Comparison of ENCODE assay signal across 35 cellular contexts in the genomic region with DNA sequence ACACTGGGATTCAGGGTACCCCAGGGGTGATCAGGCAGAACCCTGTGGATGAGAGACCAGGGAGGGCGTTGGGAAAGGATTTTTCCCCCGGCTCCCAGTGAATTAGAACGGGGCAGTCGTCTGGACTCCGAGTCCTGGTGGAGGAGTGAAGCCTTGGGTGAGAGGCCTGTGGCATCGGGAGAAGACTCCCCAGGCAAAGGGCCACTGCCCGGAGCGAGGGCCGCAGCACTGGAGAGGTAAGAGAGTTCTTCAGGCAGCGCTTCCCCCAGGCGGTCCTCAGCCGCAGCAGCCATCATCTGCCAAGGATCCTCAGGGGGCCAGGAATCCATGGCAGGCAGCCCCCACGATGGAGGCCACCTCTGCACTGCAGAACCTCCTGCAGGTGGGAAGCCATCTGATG. TPM values are rescaled to one million over a fixed set of nuclear protein-coding genes. Genes with fewer than 3 reads are reported as not detected.
"Had no signal": no experiment of that assay in that cellular context is flagged by ENCODE, and none has a peak within 500 bp of the region (broad histone marks: within the 10 kb centered on the region; RNA-seq: fewer than 3 reads in every experiment).

No MANE protein-coding gene starts in this region.

- H3K9me3 ChIP-seq: esophagus muscularis mucosa, gastrocnemius medialis, heart right ventricle had no signal

- H3K27ac Mint-ChIP-seq: activated CD4-positive, alpha-beta T cell treated with anti-CD3 and anti-CD28 coated beads for 36 hours; activated CD4-positive, alpha-beta T cell treated with anti-CD3 and anti-CD28 coated beads, Interleukin-2, amount 10 ng/mL, durations not matched to agents 7 days and 5 days; activated CD8-positive, alpha-beta T cell treated with anti-CD3 and anti-CD28 coated beads for 36 hours; activated naive CD8-positive, alpha-beta T cell; activated T-helper 17 cell treated with anti-CD3 and anti-CD28 coated beads, Interleukin-2, amount 50 U/mL, for 72 hours; effector memory CD8-positive, alpha-beta T cell had no signal

- H3K27me3 ChIP-seq: foreskin keratinocyte had no signal

- DNase-seq: activated CD4-positive, alpha-beta T cell treated with anti-CD3 and anti-CD28 coated beads for 36 hours; activated CD4-positive, alpha-beta T cell treated with anti-CD3 and anti-CD28 coated beads, Interleukin-2, amount 10 ng/mL, durations not matched to agents 7 days and 5 days; activated CD4-positive, alpha-beta T cell treated with anti-CD3 and anti-CD28 coated beads, Interleukin-2, amount 50 U/mL, for 4 hours; activated CD4-positive, CD25-positive, alpha-beta regulatory T cell; activated CD4-positive, CD25-positive, alpha-beta regulatory T cell treated with anti-CD3 and anti-CD28 coated beads, Interleukin-2, amount 50 U/mL, for 72 hours; activated CD8-positive, alpha-beta memory T cell treated with anti-CD3 and anti-CD28 coated beads for 24 hours; activated CD8-positive, alpha-beta T cell treated with anti-CD3 and anti-CD28 coated beads for 36 hours; activated effector memory CD4-positive, alpha-beta T cell treated with Interleukin-2 at 50 U/mL for 16 hours; activated gamma-delta T cell treated with Interleukin-2 at 50 U/mL for 16 hours; activated naive CD4-positive, alpha-beta T cell treated with anti-CD3 and anti-CD28 coated beads, Interleukin-2, amount 50 U/mL, for 16 hours; activated naive CD4-positive, alpha-beta T cell treated with Interleukin-2 at 50 U/mL for 16 hours; activated T-cell treated with anti-CD3 and anti-CD28 coated beads, Interleukin-2, amount 50 U/mL, for 4 hours; amniotic stem cell; anterior cingulate cortex; brain microvascular endothelial cell; cortex of kidney; dermis blood vessel endothelial cell; effector CD4-positive, alpha-beta T cell; effector memory CD8-positive, alpha-beta T cell; erythroblast; foreskin keratinocyte; gastrocnemius medialis; heart right ventricle; T-helper 2 cell had no signal

- H3K4me1 Mint-ChIP-seq: activated CD4-positive, alpha-beta T cell treated with anti-CD3 and anti-CD28 coated beads for 36 hours; activated CD4-positive, alpha-beta T cell treated with anti-CD3 and anti-CD28 coated beads, Interleukin-2, amount 10 ng/mL, durations not matched to agents 7 days and 5 days; central memory CD8-positive, alpha-beta T cell had no signal

- H3K36me3 Mint-ChIP-seq: activated naive CD8-positive, alpha-beta T cell had no signal

- H3K4me3 ChIP-seq: esophagus muscularis mucosa, gastrocnemius medialis, heart right ventricle had no signal

- H3K27me3 Mint-ChIP-seq: activated CD4-positive, alpha-beta T cell treated with anti-CD3 and anti-CD28 coated beads for 36 hours; activated CD8-positive, alpha-beta T cell treated with anti-CD3 and anti-CD28 coated beads for 36 hours; activated naive CD8-positive, alpha-beta T cell had no signal

- H3K27ac ChIP-seq: brain microvascular endothelial cell, esophagus muscularis mucosa, foreskin keratinocyte, gastrocnemius medialis, heart right ventricle had no signal

- H3K9me3 Mint-ChIP-seq: activated CD4-positive, alpha-beta T cell treated with anti-CD3 and anti-CD28 coated beads, Interleukin-2, amount 10 ng/mL, durations not matched to agents 7 days and 5 days; activated CD8-positive, alpha-beta T cell treated with anti-CD3 and anti-CD28 coated beads for 36 hours; activated T-cell treated with anti-CD3 and anti-CD28 coated beads, Interleukin-2, amount 50 U/mL, for 4 hours; activated T-helper 17 cell treated with anti-CD3 and anti-CD28 coated beads, Interleukin-2, amount 50 U/mL, for 72 hours; central memory CD8-positive, alpha-beta T cell; effector memory CD8-positive, alpha-beta T cell had no signal

- H3K36me3 ChIP-seq: brain microvascular endothelial cell, esophagus muscularis mucosa, gastrocnemius medialis, heart right ventricle had no signal

- H3K4me3 Mint-ChIP-seq: activated CD4-positive, alpha-beta T cell treated with anti-CD3 and anti-CD28 coated beads for 36 hours; activated CD4-positive, alpha-beta T cell treated with anti-CD3 and anti-CD28 coated beads, Interleukin-2, amount 10 ng/mL, durations not matched to agents 7 days and 5 days; activated CD8-positive, alpha-beta T cell treated with anti-CD3 and anti-CD28 coated beads for 36 hours; activated naive CD8-positive, alpha-beta T cell; activated T-cell treated with anti-CD3 and anti-CD28 coated beads, Interleukin-2, amount 50 U/mL, for 4 hours; activated T-helper 17 cell treated with anti-CD3 and anti-CD28 coated beads, Interleukin-2, amount 50 U/mL, for 72 hours; central memory CD8-positive, alpha-beta T cell; effector memory CD8-positive, alpha-beta T cell had no signal

RNA-seq across cellular contexts. Expression of gene C6orf15, which starts 0.7 kb away (rescaled TPM):
- total RNA-seq: activated CD4-positive, alpha-beta T cell treated with anti-CD3 and anti-CD28 coated beads for 36 hours; activated CD4-positive, alpha-beta T cell treated with anti-CD3 and anti-CD28 coated beads, Interleukin-2, amount 10 ng/mL, durations not matched to agents 7 days and 5 days; activated CD8-positive, alpha-beta T cell treated with anti-CD3 and anti-CD28 coated beads for 36 hours; activated T-cell treated with anti-CD3 and anti-CD28 coated beads, Interleukin-2, amount 50 U/mL, for 4 hours; activated T-helper 17 cell treated with anti-CD3 and anti-CD28 coated beads, Interleukin-2, amount 50 U/mL, for 72 hours; bronchial epithelial cell; cardiac septum; cerebellum; dermis blood vessel endothelial cell; esophagus muscularis mucosa; gastrocnemius medialis; glomerular endothelial cell; heart right ventricle; T-helper 1 cell treated with Interleukin-12 subunit alpha and Interleukin-12 subunit beta and Interleukin-4 antibody, amounts not matched to agents 30 ng/mL and 1 ng/mL, for 36 hours had no signal
- polyA plus RNA-seq: adipose tissue, heart right ventricle had no signal

RNA-seq across cellular contexts. Expression of gene PSORS1C1, which starts 2.9 kb away (rescaled TPM):
- total RNA-seq: activated CD8-positive, alpha-beta T cell treated with anti-CD3 and anti-CD28 coated beads for 36 hours; activated T-cell treated with anti-CD3 and anti-CD28 coated beads, Interleukin-2, amount 50 U/mL, for 4 hours; activated T-helper 17 cell treated with anti-CD3 and anti-CD28 coated beads, Interleukin-2, amount 50 U/mL, for 72 hours; cerebellum; gastrocnemius medialis; T-helper 1 cell treated with Interleukin-12 subunit alpha and Interleukin-12 subunit beta and Interleukin-4 antibody, amounts not matched to agents 30 ng/mL and 1 ng/mL, for 36 hours had no signal

RNA-seq across cellular contexts. Expression of gene CDSN, which starts 8.5 kb away (rescaled TPM):
- total RNA-seq: activated CD4-positive, alpha-beta T cell treated with anti-CD3 and anti-CD28 coated beads for 36 hours; activated CD4-positive, alpha-beta T cell treated with anti-CD3 and anti-CD28 coated beads, Interleukin-2, amount 10 ng/mL, durations not matched to agents 7 days and 5 days; activated CD8-positive, alpha-beta T cell treated with anti-CD3 and anti-CD28 coated beads for 36 hours; activated T-cell treated with anti-CD3 and anti-CD28 coated beads, Interleukin-2, amount 50 U/mL, for 4 hours; activated T-helper 17 cell treated with anti-CD3 and anti-CD28 coated beads, Interleukin-2, amount 50 U/mL, for 72 hours; bronchial epithelial cell; cardiac septum; cerebellum; dermis blood vessel endothelial cell; esophagus muscularis mucosa; gastrocnemius medialis; glomerular endothelial cell; T-helper 1 cell treated with Interleukin-12 subunit alpha and Interleukin-12 subunit beta and Interleukin-4 antibody, amounts not matched to agents 30 ng/mL and 1 ng/mL, for 36 hours had no signal

RNA-seq across cellular contexts. Expression of gene PSORS1C2, which starts 27.2 kb away (rescaled TPM):
- total RNA-seq: activated CD4-positive, alpha-beta T cell treated with anti-CD3 and anti-CD28 coated beads for 36 hours; activated CD4-positive, alpha-beta T cell treated with anti-CD3 and anti-CD28 coated beads, Interleukin-2, amount 10 ng/mL, durations not matched to agents 7 days and 5 days; activated CD8-positive, alpha-beta T cell treated with anti-CD3 and anti-CD28 coated beads for 36 hours; activated T-cell treated with anti-CD3 and anti-CD28 coated beads, Interleukin-2, amount 50 U/mL, for 4 hours; activated T-helper 17 cell treated with anti-CD3 and anti-CD28 coated beads, Interleukin-2, amount 50 U/mL, for 72 hours; astrocyte; bronchial epithelial cell; cardiac septum; cerebellum; dermis blood vessel endothelial cell; esophagus muscularis mucosa; foreskin keratinocyte; gastrocnemius medialis; glomerular endothelial cell; heart right ventricle; T-helper 1 cell treated with Interleukin-12 subunit alpha and Interleukin-12 subunit beta and Interleukin-4 antibody, amounts not matched to agents 30 ng/mL and 1 ng/mL, for 36 hours had no signal
- polyA plus RNA-seq: foreskin keratinocyte, heart right ventricle had no signal
